Comparison of ENCODE assay signal across 26 cellular contexts in the genomic region with DNA sequence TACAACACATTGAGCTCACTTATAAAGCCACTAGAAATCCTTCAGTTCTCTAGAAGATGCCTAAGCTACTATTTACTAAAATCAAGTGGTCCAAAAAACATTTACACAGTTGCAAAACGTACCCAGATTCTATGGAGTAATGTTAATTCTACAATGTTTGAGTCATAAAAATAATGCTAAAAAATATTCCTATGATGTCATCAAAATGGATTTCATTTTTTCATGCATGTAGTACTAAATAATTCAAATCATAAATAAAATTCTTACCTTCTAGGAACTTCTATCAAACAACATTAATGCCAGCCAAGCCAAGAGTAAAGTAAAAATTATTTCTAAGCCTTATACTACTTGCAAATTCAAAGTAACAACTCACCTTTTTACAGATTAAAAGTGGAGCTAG.
DNase-seq lines count a peak whose midpoint lies in the region; ATAC-seq, FAIRE-seq and TF ChIP-seq lines count a peak whose summit lies in the region.
"Had no signal": no experiment of that assay in that cellular context is flagged by ENCODE, and none has a peak within 500 bp of the region (broad histone marks: within the 10 kb centered on the region; RNA-seq: fewer than 3 reads in every experiment).

No MANE protein-coding gene starts in this region.

- no peak overlapping the region for H3K14ac ChIP-seq in IMR-90 (replicated peaks; ENCODE audit: low read depth, low read length)

- H3K9me3 Mint-ChIP-seq in neural progenitor cell = no peaks in the 10 kb centered on the region
- H3K9me3 Mint-ChIP-seq: CD14-positive monocyte; CD4-positive, alpha-beta memory T cell; CD4-positive, CD25-positive, alpha-beta regulatory T cell; CD8-positive, alpha-beta memory T cell had no signal

- H4K8ac ChIP-seq in IMR-90 (ENCODE audit: low read depth in 2 of 2, low read length in 2 of 2) = no peak overlapping the region

- BruUV-seq in IMR-90 (replicated peaks; lab: Mats Ljungman, UMichigan) = no TSS peak
- no TSS peak for BruUV-seq in K562 (replicated peaks; lab: Mats Ljungman, UMichigan)

- H3K27me3 ChIP-seq in IMR-90 (ENCODE audit: control insufficient read depth, insufficient read depth, low read length) = no peaks in the 10 kb centered on the region
- no peaks in the 10 kb centered on the region for H3K27me3 ChIP-seq in K562 (ENCODE audit: control insufficient read depth in 2 of 2, insufficient read depth in 2 of 2, low read length in 2 of 2)
- no peaks in the 10 kb centered on the region for H3K27me3 ChIP-seq in esophagus squamous epithelium
- H3K27me3 ChIP-seq in neural progenitor cell = no peaks in the 10 kb centered on the region
- H3K27me3 ChIP-seq: BE2C, BLaER1 had no signal

- H3K36me3 Mint-ChIP-seq in neural progenitor cell = no peaks in the 10 kb centered on the region
- H3K36me3 Mint-ChIP-seq: CD14-positive monocyte; CD4-positive, alpha-beta memory T cell; CD4-positive, CD25-positive, alpha-beta regulatory T cell had no signal

- no peaks in the 10 kb centered on the region for H3K9me3 ChIP-seq in HEK293 (ENCODE audit: control insufficient read depth, insufficient read depth, low read depth, low read length)
- no peaks in the 10 kb centered on the region for H3K9me3 ChIP-seq in IMR-90 (ENCODE audit: control insufficient read depth, insufficient read depth, low read length)
- H3K9me3 ChIP-seq in K562 (replicated peaks; ENCODE audit: control insufficient read depth, insufficient read depth, low read depth, low read length) = no peaks in the 10 kb centered on the region
- no peaks in the 10 kb centered on the region for H3K9me3 ChIP-seq in esophagus squamous epithelium
- H3K9me3 ChIP-seq in neural progenitor cell (ENCODE audit: low read depth) = no peaks in the 10 kb centered on the region
- H3K9me3 ChIP-seq: BE2C, BLaER1 had no signal

- no peak overlapping the region for H3K27ac Mint-ChIP-seq in neural progenitor cell
- H3K27ac Mint-ChIP-seq: CD14-positive monocyte; CD4-positive, alpha-beta memory T cell; CD4-positive, CD25-positive, alpha-beta regulatory T cell; CD8-positive, alpha-beta memory T cell had no signal

- TF ChIP-seq POLR2A in IMR-90 (IDR thresholded peaks at IDR 0.05; ENCODE audit: low read depth, low read length) = no peak
- no peak for TF ChIP-seq POLR2A in K562 (conservative IDR thresholded peaks at IDR 0.05)
- TF ChIP-seq POLR2A in esophagus squamous epithelium (IDR thresholded peaks at IDR 0.05) = no peak

- no peak overlapping the region for H3K56ac ChIP-seq in IMR-90 (ENCODE audit: extremely low read depth, insufficient read depth, low read length)

- no peak overlapping the region for H3K18ac ChIP-seq in IMR-90 (ENCODE audit: low read depth, low read length)

- H3K4me3 ChIP-seq in HEK293 (ENCODE audit: low read depth, low read length) (no peak overlapping the region), IMR-90 (ENCODE audit: insufficient read depth, low read depth, low read length) (no peak overlapping the region), K562 (no peak overlapping the region), esophagus squamous epithelium (no peak overlapping the region), neural progenitor cell (no peak overlapping the region)
- H3K4me3 ChIP-seq: BLaER1, GM12878 had no signal

- no peak overlapping the region for H3K4ac ChIP-seq in IMR-90 (ENCODE audit: low read depth, low read length)

- no peak overlapping the region for H2BK5ac ChIP-seq in IMR-90 (ENCODE audit: low read depth, low read length, poor library complexity, severe bottlenecking)

- H3K27ac ChIP-seq in HEK293 (ENCODE audit: extremely low read depth, low read depth, low read length) (no peak overlapping the region), IMR-90 (ENCODE audit: insufficient read depth, low read length) (no peak overlapping the region), K562 (ENCODE audit: extremely low read depth, low read depth, low read length) (no peak overlapping the region), esophagus squamous epithelium (no peak overlapping the region), neural progenitor cell (no peak overlapping the region)
- H3K27ac ChIP-seq: BLaER1 had no signal

- H2AK9ac ChIP-seq in IMR-90 (replicated peaks; ENCODE audit: low read depth, low read length, poor library complexity) = no peak overlapping the region

- H3K4me2 ChIP-seq in IMR-90 (ENCODE audit: low read depth, low read length) (no peak overlapping the region), K562 (ENCODE audit: insufficient read depth, low read length) (no peak overlapping the region), neural progenitor cell (no peak overlapping the region)
- H3K4me2 ChIP-seq: BLaER1 had no signal

- no peak overlapping the region for H2BK20ac ChIP-seq in IMR-90 (ENCODE audit: low read depth, low read length)

- no peaks in the 10 kb centered on the region for H3K79me2 ChIP-seq in K562 (ENCODE audit: control insufficient read depth, insufficient read depth, low read length)
- no peaks in the 10 kb centered on the region for H3K79me2 ChIP-seq in neural progenitor cell (ENCODE audit: low read depth)

- H3K4me3 Mint-ChIP-seq in neural progenitor cell = no peak overlapping the region
- H3K4me3 Mint-ChIP-seq: CD14-positive monocyte; CD4-positive, alpha-beta memory T cell; CD4-positive, CD25-positive, alpha-beta regulatory T cell; CD8-positive, alpha-beta memory T cell had no signal

- no peak overlapping the region for H2AK5ac ChIP-seq in IMR-90 (ENCODE audit: low read depth, low read length)

- no peak for FAIRE-seq in K562 (lab: Jason Lieb, UNC)
- FAIRE-seq: A204.1, GM12878, GM12892, GM19239 had no signal

- H4K91ac ChIP-seq in IMR-90 (ENCODE audit: insufficient read depth, low read depth, low read length) = no peak overlapping the region

- dilution Hi-C loops in IMR-90 (cut with HindIII; ENCODE audit: low sequenced_read_pairs, unreplicated experiment) = no loop called here

- no peaks in the 10 kb centered on the region for H3K9me1 ChIP-seq in IMR-90 (ENCODE audit: insufficient read depth, low read length)
- H3K9me1 ChIP-seq in K562 (ENCODE audit: control insufficient read depth, insufficient read depth, low read length) = no peaks in the 10 kb centered on the region

- no peak for TF ChIP-seq EP300 in K562 (IDR thresholded peaks at IDR 0.05; ENCODE audit: low read length)

- in situ Hi-C loops in IMR-90 (cut with MboI; ENCODE audit: low sequenced_read_pairs) (no loop called here), K562 (cut with MboI) (no loop called here)

- no peaks in the 10 kb centered on the region for H3K36me3 ChIP-seq in HEK293 (ENCODE audit: control insufficient read depth in 2 of 2, insufficient read depth in 1 of 2, low read length in 2 of 2)
- H3K36me3 ChIP-seq in IMR-90 (ENCODE audit: control insufficient read depth, insufficient read depth, low read length) = no peaks in the 10 kb centered on the region
- H3K36me3 ChIP-seq in K562 (ENCODE audit: control insufficient read depth, insufficient read depth, low read length) = no peaks in the 10 kb centered on the region
- H3K36me3 ChIP-seq in esophagus squamous epithelium = no peaks in the 10 kb centered on the region
- H3K36me3 ChIP-seq in neural progenitor cell = no peaks in the 10 kb centered on the region
- H3K36me3 ChIP-seq: BE2C, BLaER1 had no signal

- WGBS in IMR-90 (ENCODE audit: extremely low coverage in 2 of 2, insufficient read length in 1 of 2), 2 experiments = no CpG with 5 or more reads among the region's 1 CpG
- WGBS in K562 (ENCODE audit: insufficient coverage, low coverage, missing lambda C conversion rate) = 8% methylated on average over 1 of the region's 1 CpG
- 65 to 70% methylated on average over 1 of the region's 1 CpG for WGBS in esophagus squamous epithelium, 2 donors

- H2BK120ac ChIP-seq in IMR-90 (ENCODE audit: low read depth, low read length) = no peak overlapping the region

- no peak overlapping the region for H3K23ac ChIP-seq in IMR-90 (ENCODE audit: low read depth, low read length)

- DNase-seq in IMR-90 = peak; percentile 0
- DNase-seq in K562 (ENCODE audit: extremely low read depth in 1 of 4, low spot score in 3 of 4) = no peak
- no peak for DNase-seq in esophagus squamous epithelium (lab: John Stamatoyannopoulos, UW)
- DNase-seq in neural progenitor cell (ENCODE audit: low spot score) = no peak
- DNase-seq: 8988T; ACHN; BE2C; C1 segment of cervical spinal cord; CD4-positive, alpha-beta memory T cell; CD4-positive, CD25-positive, alpha-beta regulatory T cell; CD8-positive, alpha-beta memory T cell; COR-L47; DMS 273 treated with DMSO at 0.1 percent for 48 hours; DMS153; DMS53; DMS79; DND-41; EL; GDM1 had no signal

- intact Hi-C loops in IMR-90 (cut with micrococcal nuclease) = no loop called here
- intact Hi-C loops in K562 (cut with micrococcal nuclease) = no loop called here
- intact Hi-C loops in esophagus squamous epithelium (cut with DNase I) = no loop called here

- no peak for TF ChIP-seq CTCF in HEK293 (tag by site-specific recombination; IDR thresholded peaks at IDR 0.05)
- no peak for TF ChIP-seq CTCF in IMR-90 (conservative IDR thresholded peaks at IDR 0.05; ENCODE audit: low read depth, low read length)
- no peak for TF ChIP-seq CTCF in K562 (IDR thresholded peaks at IDR 0.05 in 2 of 3, conservative IDR thresholded peaks at IDR 0.05 in 1 of 3; ENCODE audit: insufficient read depth in 2 of 3, low read depth in 1 of 3, low read length in 3 of 3)
- TF ChIP-seq CTCF in esophagus squamous epithelium (IDR thresholded peaks at IDR 0.05) = no peak
- no peak for TF ChIP-seq CTCF in neural progenitor cell (IDR thresholded peaks at IDR 0.05)

- H3K9ac ChIP-seq in IMR-90 (ENCODE audit: low read depth, low read length) (no peak overlapping the region), K562 (ENCODE audit: insufficient read depth in 1 of 2, low read depth in 2 of 2, low read length in 2 of 2) (no peak overlapping the region), neural progenitor cell (no peak overlapping the region)
- H3K9ac ChIP-seq: BLaER1 had no signal

- no peak for TF ChIP-seq RAD21 in IMR-90 (IDR thresholded peaks at IDR 0.05; ENCODE audit: low read length)
- no peak for TF ChIP-seq RAD21 in K562 (CRISPR knock-in tag; conservative IDR thresholded peaks at IDR 0.05 in 1 of 2, IDR thresholded peaks at IDR 0.05 in 1 of 2)

- ATAC-seq in IMR-90 (ENCODE audit: low read depth) (no peak), K562 (no peak)
- ATAC-seq: GM12878 had no signal

- H3K4me1 ChIP-seq in HEK293 (ENCODE audit: control insufficient read depth, insufficient read depth, low read length) (no peaks in the 10 kb centered on the region), IMR-90 (ENCODE audit: control insufficient read depth, insufficient read depth, low read length) (no peaks in the 10 kb centered on the region), K562 (replicated peaks in 1 of 2; ENCODE audit: control insufficient read depth in 2 of 2, insufficient read depth in 2 of 2, low read length in 2 of 2) (no peaks in the 10 kb centered on the region), esophagus squamous epithelium (no peaks in the 10 kb centered on the region), neural progenitor cell (no peaks in the 10 kb centered on the region)
- H3K4me1 ChIP-seq: BE2C, BLaER1 had no signal

- POLR2A ChIA-PET in HEK293 (lab: Yijun Ruan, JAX) (interaction anchor here (0.5 kb wide), 1 partner anchor 455 kb away, joined by 3 read pairs; the partner anchor contains the start of genes MBD5 and ORC4), IMR-90 (lab: Charles Lee; ENCODE audit: unreplicated experiment) (no interaction called here), K562 (lab: Yijun Ruan, JAX) (no interaction called here)

- no peaks in the 10 kb centered on the region for H3K27me3 Mint-ChIP-seq in neural progenitor cell (ENCODE audit: insufficient read depth, low read depth)
- H3K27me3 Mint-ChIP-seq: CD4-positive, alpha-beta memory T cell; CD4-positive, CD25-positive, alpha-beta regulatory T cell; CD8-positive, alpha-beta memory T cell had no signal

- H2BK15ac ChIP-seq in IMR-90 (ENCODE audit: low read depth, low read length) = no peak overlapping the region

- no peak overlapping the region for H2AFZ ChIP-seq in IMR-90 (replicated peaks; ENCODE audit: low read length, poor library complexity)
- no peak overlapping the region for H2AFZ ChIP-seq in K562 (ENCODE audit: low read depth, low read length)
- H2AFZ ChIP-seq in neural progenitor cell (replicated peaks) = no peak overlapping the region

- H4K5ac ChIP-seq in IMR-90 (ENCODE audit: low read depth, low read length) = no peak overlapping the region

- H3K79me1 ChIP-seq in IMR-90 (ENCODE audit: low read depth in 1 of 2, low read length in 2 of 2) = no peaks in the 10 kb centered on the region

- no peaks in the 10 kb centered on the region for H3F3A ChIP-seq in neural progenitor cell (ENCODE audit: low read depth)

- no peaks in the 10 kb centered on the region for H3K4me1 Mint-ChIP-seq in neural progenitor cell
- H3K4me1 Mint-ChIP-seq: CD14-positive monocyte; CD4-positive, alpha-beta memory T cell; CD8-positive, alpha-beta memory T cell had no signal

- H4K20me1 ChIP-seq in IMR-90 (ENCODE audit: insufficient read depth, low read length) (no peaks in the 10 kb centered on the region), K562 (replicated peaks; ENCODE audit: control insufficient read depth, insufficient read depth, low read length) (no peaks in the 10 kb centered on the region), neural progenitor cell (ENCODE audit: low read depth) (no peaks in the 10 kb centered on the region)
- H4K20me1 ChIP-seq: BLaER1 had no signal

- CTCF ChIA-PET in HEK293 (lab: Yijun Ruan, JAX) (interaction anchor here (0.7 to 1.2 kb wide), 2 partner anchors 452 to 1641 kb away, joined by 3 read pairs; no protein-coding TSS in a partner anchor), IMR-90 (lab: Yijun Ruan, JAX) (no interaction called here), K562 (lab: Yijun Ruan, JAX; ENCODE audit: low intra/inter-chr PET ratio) (no interaction called here)

Comparison
In these comparisons a context has a peak if more than half of its experiments do, and no peak if none do; other contexts are left out.
1. Of the 44 proteins assayed by ChIP-seq in both K562 and HEK293: peak only in K562: none; only in HEK293: ATF2; in both: none; in neither: 43.